7 cellular contexts compared by ENCODE assay signal in genomic region chr1:48203287-48203900, GRCh38. TPM values are rescaled to one million over a fixed set of nuclear protein-coding genes. Genes with fewer than 3 reads are reported as not detected.
DNase-seq lines count a peak whose midpoint lies in the region; ATAC-seq, FAIRE-seq and TF ChIP-seq lines count a peak whose summit lies in the region.

No MANE protein-coding gene starts in this region.

- ATAC-seq in activated CD8-positive, alpha-beta memory T cell treated with anti-CD3 and anti-CD28 coated beads, Interleukin-2, amount 10 ng/mL, durations not matched to agents 7 days and 5 days, result no peak

- H3K27me3 ChIP-seq in H1 (replicated peaks in 1 of 4; ENCODE audit: control insufficient read depth in 3 of 4, extremely low read depth in 1 of 4, insufficient read depth in 3 of 4, low read length in 3 of 4) (no peaks in the 10 kb centered on the region; a peak in 1 of 7 replicates), osteoblast (ENCODE audit: insufficient read depth, low read length) (peaks cover 21% of the 10 kb centered on the region)

- H3K4me1 ChIP-seq in H1 (replicated peaks in 1 of 4; ENCODE audit: control insufficient read depth in 3 of 4, insufficient read depth in 4 of 4, low read length in 3 of 4), result peaks cover 0 to 6% (median 3%) of the 10 kb centered on the region in 4 experiments; a peak in 2 of 7 replicates
- peaks cover 14% of the 10 kb centered on the region for H3K4me1 ChIP-seq in osteoblast (ENCODE audit: insufficient read depth, low read length)

- H2AK5ac ChIP-seq in H1 (ENCODE audit: low read depth, low read length), result no peak overlapping the region

- WGBS in H1 (ENCODE audit: extremely low coverage in 1 of 2, insufficient coverage in 1 of 2, insufficient read length in 1 of 2, insufficient replicate concordance in 2 of 2, low coverage in 1 of 2, low lambda C conversion rate in 2 of 2, missing lambda C conversion rate in 1 of 2), 2 experiments, result 87% methylated on average over 3 of the region's 3 CpGs; no CpG with 5 or more reads in 1 of the 2 experiments

- no peak overlapping the region for H2BK20ac ChIP-seq in H1 (ENCODE audit: low read length)

- H2BK15ac ChIP-seq in H1 (ENCODE audit: low read length), result no peak overlapping the region

- no peak overlapping the region for H4K8ac ChIP-seq in H1 (ENCODE audit: extremely low read depth, insufficient read depth, low read length)

- H3K4me3 Mint-ChIP-seq in activated CD8-positive, alpha-beta memory T cell treated with anti-CD3 and anti-CD28 coated beads, Interleukin-2, amount 10 ng/mL, durations not matched to agents 7 days and 5 days, result no peak overlapping the region

- no peaks in the 10 kb centered on the region for H3K9me3 Mint-ChIP-seq in activated CD8-positive, alpha-beta memory T cell treated with anti-CD3 and anti-CD28 coated beads, Interleukin-2, amount 10 ng/mL, durations not matched to agents 7 days and 5 days (ENCODE audit: low read depth)

- no peak for TF ChIP-seq EP300 in H1 (IDR thresholded peaks at IDR 0.05; ENCODE audit: borderline replicate concordance in 1 of 2, low read depth in 2 of 2, low read length in 2 of 2)

- no peak overlapping the region for H4K91ac ChIP-seq in H1 (replicated peaks; ENCODE audit: insufficient read length, low read length)

- H3K4me2 ChIP-seq in H1 (ENCODE audit: insufficient read depth in 1 of 2, low read depth in 2 of 2, low read length in 2 of 2) (no peak overlapping the region), osteoblast (ENCODE audit: insufficient read depth, low read length) (no peak overlapping the region)

- TF ChIP-seq POLR2A in H1 (IDR thresholded peaks at IDR 0.05; ENCODE audit: control extremely low read depth in 1 of 2, low read depth in 2 of 2, low read length in 2 of 2), result no peak

- H3K14ac ChIP-seq in H1 (ENCODE audit: insufficient read length), result no peak overlapping the region

- H2AFZ ChIP-seq in H1 (ENCODE audit: low read length) (no peak overlapping the region), osteoblast (ENCODE audit: low read length) (no peak overlapping the region)

- H3K27ac Mint-ChIP-seq in activated CD8-positive, alpha-beta memory T cell treated with anti-CD3 and anti-CD28 coated beads, Interleukin-2, amount 10 ng/mL, durations not matched to agents 7 days and 5 days, result no peak overlapping the region

- H3K27ac ChIP-seq in H1 (ENCODE audit: low read depth, low read length) (no peak overlapping the region), osteoblast (ENCODE audit: low read depth, low read length) (no peak overlapping the region)

- no peaks in the 10 kb centered on the region for H3K79me2 ChIP-seq in H1 (ENCODE audit: control insufficient read depth in 1 of 2, insufficient read depth in 2 of 2, low read length in 2 of 2)
- no peaks in the 10 kb centered on the region for H3K79me2 ChIP-seq in osteoblast (ENCODE audit: insufficient read depth, low read length)

- POLR2A ChIA-PET in GM10248 (lab: Yijun Ruan, JAX) (no interaction called here), HEK293T (lab: Yijun Ruan, JAX) (interaction anchor here (0.8 kb wide), 1 partner anchor 94 kb away, joined by 3 read pairs; no protein-coding TSS in a partner anchor), H1 (lab: Charles Lee; ENCODE audit: partially characterized antibody) (no interaction called here)

- peaks cover 3% of the 10 kb centered on the region for H3K27me3 Mint-ChIP-seq in activated CD8-positive, alpha-beta memory T cell treated with anti-CD3 and anti-CD28 coated beads, Interleukin-2, amount 10 ng/mL, durations not matched to agents 7 days and 5 days

- H2BK120ac ChIP-seq in H1 (replicated peaks; ENCODE audit: low read depth, low read length), result no peak overlapping the region

- CTCF ChIA-PET in GM10248 (lab: Yijun Ruan, JAX) (interaction anchor here (0.8 to 9.6 kb wide), 18 partner anchors 8 to 205 kb away, joined by 3 to 77 read pairs (median 4); no protein-coding TSS in a partner anchor), HEK293T (lab: Yijun Ruan, JAX) (interaction anchor here (0.6 to 2.9 kb wide), 8 partner anchors 59 to 477 kb away, joined by 3 to 25 read pairs (median 3); no protein-coding TSS in a partner anchor), H1 (lab: Charles Lee; ENCODE audit: partially characterized antibody) (interaction anchor here (0.6 to 8.2 kb wide), 41 partner anchors 8 to 329 kb away, joined by 3 to 121 read pairs (median 4); partner anchors contain the start of gene SLC5A9)
- CTCF ChIA-PET in activated CD8-positive, alpha-beta memory T cell treated with anti-CD3 and anti-CD28 coated beads, Interleukin-2, amount 10 ng/mL, durations not matched to agents 7 days and 5 days (lab: Charles Lee), result interaction anchor here (1.0 to 1.7 kb wide), 9 partner anchors 12 to 206 kb away, joined by 3 to 18 read pairs (median 5); partner anchors contain the start of gene TRABD2B

- H3K36me3 ChIP-seq in H1 (ENCODE audit: control insufficient read depth in 2 of 4, insufficient read depth in 4 of 4, low read length in 3 of 4), result no peaks in the 10 kb centered on the region
- H3K36me3 ChIP-seq in osteoblast (ENCODE audit: insufficient read depth, low read length), result no peaks in the 10 kb centered on the region

- H2BK12ac ChIP-seq in H1 (ENCODE audit: low read depth, low read length), result no peak overlapping the region

- no peak overlapping the region for H3K4ac ChIP-seq in H1 (replicated peaks; ENCODE audit: insufficient read length, low read depth, low read length)

- peak; percentile 46 for TF ChIP-seq CTCF in GM10248 (IDR thresholded peaks at IDR 0.05; ENCODE audit: control extremely low read depth, extremely low read depth, low read depth, missing control alignments)
- peak; percentile 32 to 62 (median 58) for TF ChIP-seq CTCF in H1 (IDR thresholded peaks at IDR 0.05; ENCODE audit: control extremely low read depth in 1 of 3, insufficient read depth in 1 of 3, low read depth in 1 of 3, low read length in 3 of 3)
- peak; percentile 54 for TF ChIP-seq CTCF in osteoblast (IDR thresholded peaks at IDR 0.05; ENCODE audit: extremely low read depth, low read depth, low read length)

- H3K23ac ChIP-seq in H1 (ENCODE audit: insufficient read length), result no peak overlapping the region

- 0 out of 2 replicates have a peak, but pooled peaks cover 2% of the 10 kb centered on the region for H3K23me2 ChIP-seq in H1 (ENCODE audit: low read depth, low read length)

- H3K4me1 Mint-ChIP-seq in activated CD8-positive, alpha-beta memory T cell treated with anti-CD3 and anti-CD28 coated beads, Interleukin-2, amount 10 ng/mL, durations not matched to agents 7 days and 5 days, result no peaks in the 10 kb centered on the region

- H3K36me3 Mint-ChIP-seq in activated CD8-positive, alpha-beta memory T cell treated with anti-CD3 and anti-CD28 coated beads, Interleukin-2, amount 10 ng/mL, durations not matched to agents 7 days and 5 days, result no peaks in the 10 kb centered on the region

- H4K5ac ChIP-seq in H1 (ENCODE audit: insufficient read length, low read depth, low read length), result no peak overlapping the region

- peak; percentile 70 for FAIRE-seq in H1 (lab: Jason Lieb, UNC)

- H3K4me3 ChIP-seq in H1 (ENCODE audit: extremely low read depth in 1 of 4, insufficient read depth in 2 of 4, low read depth in 3 of 4, low read length in 4 of 4), result no peak overlapping the region
- H3K4me3 ChIP-seq in osteoblast (ENCODE audit: insufficient read depth, low read length), result no peak overlapping the region

- no peaks in the 10 kb centered on the region for H3K79me1 ChIP-seq in H1 (ENCODE audit: low read depth, low read length)

- no peak overlapping the region for H3K56ac ChIP-seq in H1 (replicated peaks; ENCODE audit: insufficient read length, low read depth, low read length)

- H2BK5ac ChIP-seq in H1 (ENCODE audit: low read depth, low read length), result no peak overlapping the region

- no peak overlapping the region for H3K9ac ChIP-seq in H1 (replicated peaks in 1 of 4; ENCODE audit: extremely low read depth in 1 of 4, low read depth in 3 of 4, low read length in 3 of 4)

- no peaks in the 10 kb centered on the region for H4K20me1 ChIP-seq in H1 (replicated peaks in 1 of 2; ENCODE audit: control insufficient read depth in 1 of 2, insufficient read depth in 2 of 2, low read length in 2 of 2)
- H4K20me1 ChIP-seq in osteoblast (ENCODE audit: insufficient read depth, low read length), result no peaks in the 10 kb centered on the region

- peak; percentile 59 for TF ChIP-seq RAD21 in H1 (IDR thresholded peaks at IDR 0.05 in 1 of 2, conservative IDR thresholded peaks at IDR 0.05 in 1 of 2; ENCODE audit: low read depth in 2 of 2, low read length in 2 of 2)

- H3K9me3 ChIP-seq in H1 (ENCODE audit: insufficient read depth in 2 of 2, low read depth in 1 of 2, low read length in 1 of 2) (no peaks in the 10 kb centered on the region), osteoblast (ENCODE audit: low read depth, low read length) (no peaks in the 10 kb centered on the region)

- DNase-seq in GM10248 (ENCODE audit: extremely low spot score) (peak; percentile 42), HEK293T (ENCODE audit: extremely low spot score) (peak; percentile 45), NCI-H345 treated with DMSO at 0.1 percent for 48 hours (lab: John Stamatoyannopoulos, UW; ENCODE audit: unreplicated experiment) (peak; percentile 6), H1 (ENCODE audit: low read depth in 1 of 2, low spot score in 2 of 2) (no peak), osteoblast (ENCODE audit: insufficient read length, low spot score, missing footprints) (peak; percentile 55)
- DNase-seq in activated naive CD4-positive, alpha-beta T cell treated with anti-CD3 and anti-CD28 coated beads, Interleukin-2, amount 50 U/mL, for 16 hours, result no peak
- DNase-seq in activated CD8-positive, alpha-beta memory T cell treated with anti-CD3 and anti-CD28 coated beads, Interleukin-2, amount 10 ng/mL, durations not matched to agents 7 days and 5 days, result no peak

- H3K18ac ChIP-seq in H1 (ENCODE audit: extremely low read depth, low read length), result no peak overlapping the region

TF ChIP-seq in HEK293T, 16 proteins besides CTCF, POLR2A, EP300 and RAD21 (continues in another document):
- TF ChIP-seq ZNF384 (IDR thresholded peaks at IDR 0.05) (no peak), SP1 (IDR thresholded peaks at IDR 0.05) (no peak), NFRKB (IDR thresholded peaks at IDR 0.05) (no peak)

RNA-seq across cellular contexts. Expression of gene SLC5A9, which starts 19.1 kb away (rescaled TPM):
- not detected in 2 replicates for total RNA-seq in H1 (2021; fragmentation: NEBNext Ultra II Directional; extraction: Animal tissue kit (Norgen Biotek cat#: 25700))
- polyA plus RNA-seq in H1 (2011; rRNA removed), result 0.03 and 0.05 TPM in 2 replicates
- 0.13 TPM for polyA plus RNA-seq in H1 (2011; cell fraction: cytosol; rRNA removed)
- 0.74 TPM for polyA plus RNA-seq in H1 (2011; cell fraction: nucleus; rRNA removed)
- 0.13 to 0.39 TPM (median 0.25 TPM) in 4 replicates for polyA plus RNA-seq in H1 (2012, experiment 1 of 2)
- polyA plus RNA-seq in H1 (2012, experiment 2 of 2), result not detected
- polyA plus RNA-seq in H1 (2013, experiment 1 of 2), result 0.14 TPM
- polyA plus RNA-seq in H1 (2013, experiment 2 of 2), result 0.07 TPM
- polyA minus RNA-seq in H1 (2011; rRNA and poly(A)+ RNA removed), result 0.25 TPM in 1 of 2 replicates, not detected in the other
- polyA minus RNA-seq in H1 (2011; cell fraction: cytosol; rRNA and poly(A)+ RNA removed), result not detected
- not detected for polyA minus RNA-seq in H1 (2011; cell fraction: nucleus; rRNA and poly(A)+ RNA removed)
- not detected in 2 replicates for total RNA-seq in osteoblast
- not detected for total RNA-seq in activated CD8-positive, alpha-beta memory T cell treated with anti-CD3 and anti-CD28 coated beads, Interleukin-2, amount 10 ng/mL, durations not matched to agents 7 days and 5 days

Comparison
In these comparisons a context has a peak if more than half of its experiments do, and no peak if none do; other contexts are left out.
1. DNase-seq: peak in GM10248 (single experiment), HEK293T (single experiment), NCI-H345 treated with DMSO at 0.1 percent for 48 hours (single experiment) and osteoblast (single experiment); none in H1 (0 of 2), activated naive CD4-positive, alpha-beta T cell treated with anti-CD3 and anti-CD28 coated beads, Interleukin-2, amount 50 U/mL, for 16 hours (single experiment) and activated CD8-positive, alpha-beta memory T cell treated with anti-CD3 and anti-CD28 coated beads, Interleukin-2, amount 10 ng/mL, durations not matched to agents 7 days and 5 days (single experiment).
2. Peak in every context shown above with its lines, with median percentiles within 50 percentile points of each other: CTCF ChIP-seq.